ENCODE assay signal across 8 cellular contexts in genomic region chr21:15731243-15731613, GRCh38. TPM values are rescaled to one million over a fixed set of nuclear protein-coding genes. Genes with fewer than 3 reads are reported as not detected.
DNase-seq lines count a peak whose midpoint lies in the region; ATAC-seq, FAIRE-seq and TF ChIP-seq lines count a peak whose summit lies in the region.

No MANE protein-coding gene starts in this region.

- no peak for ATAC-seq in activated naive CD8-positive, alpha-beta T cell treated with anti-CD3 and anti-CD28 coated beads, Interleukin-2, amount 50 U/mL, for 24 hours
- ATAC-seq in HepG2: no peak
- ATAC-seq in activated CD4-positive, CD25-positive, alpha-beta regulatory T cell treated with anti-CD3 and anti-CD28 coated beads, Interleukin-2, amount 50 U/mL, for 24 hours: no peak

- H3K27me3 ChIP-seq in HepG2 (ENCODE audit: control insufficient read depth in 1 of 2, insufficient read depth in 2 of 2, low read length in 2 of 2): no peaks in the 10 kb centered on the region; a peak in 3 of 5 replicates

- TSS peak; percentile 53 for BruUV-seq in HepG2 (replicated peaks; lab: Mats Ljungman, UMichigan)

- H2AFZ ChIP-seq in HepG2 (ENCODE audit: low read length): no peak overlapping the region

- TF ChIP-seq EP300 in HepG2 (IDR thresholded peaks at IDR 0.05; ENCODE audit: low read depth in 2 of 2, low read length in 2 of 2): no peak
- TF ChIP-seq EP300 in HepG2 (CRISPR knock-in tag; IDR thresholded peaks at IDR 0.05; ENCODE audit: borderline replicate concordance): no peak

- CTCF ChIA-PET in HEK293 (lab: Yijun Ruan, JAX): interaction anchor here (1.0 kb wide), 1 partner anchor 96 kb away, joined by 8 read pairs; no protein-coding TSS in a partner anchor
- CTCF ChIA-PET in HepG2 (lab: Yijun Ruan, JAX; ENCODE audit: low intra/inter-chr PET ratio, low total read pairs): no interaction called here

- peak; percentile 28 for FAIRE-seq in HepG2 (lab: Jason Lieb, UNC)

- H3K9ac ChIP-seq in HepG2 (ENCODE audit: insufficient read depth, low read depth, low read length): peak overlapping the region; percentile 91

- H3K4me2 ChIP-seq in HepG2 (ENCODE audit: low read depth, low read length): peak overlapping the region; percentile 87

- WGBS in HepG2 (ENCODE audit: low lambda C conversion rate): 0% methylated on average over 4 of the region's 4 CpGs
- WGBS in urinary bladder: 15% methylated on average over 4 of the region's 4 CpGs

- H3K4me3 ChIP-seq in HEK293 (ENCODE audit: low read depth, low read length) (peak overlapping the region; percentile 82), HepG2 (replicated peaks in 1 of 3; ENCODE audit: insufficient read depth in 1 of 3, low read depth in 2 of 3, low read length in 3 of 3) (peak overlapping the region; percentile 80 to 93 (median 85)), urinary bladder (ENCODE audit: low read depth, low read length) (peak overlapping the region; percentile 97)

- H3K9me3 ChIP-seq in HEK293 (ENCODE audit: control insufficient read depth, insufficient read depth, low read depth, low read length) (no peaks in the 10 kb centered on the region), HepG2 (ENCODE audit: low read length) (no peaks in the 10 kb centered on the region)

- no peak for DNase-seq in activated naive CD8-positive, alpha-beta T cell treated with anti-CD3 and anti-CD28 coated beads, Interleukin-2, amount 50 U/mL, for 24 hours
- DNase-seq in HepG2 (ENCODE audit: low spot score) (peak; percentile 25), ecto neural progenitor cell (ENCODE audit: low spot score) (no peak), NCI-H128 (lab: John Stamatoyannopoulos, UW; ENCODE audit: unreplicated experiment) (no peak)

- POLR2A ChIA-PET in HEK293 (lab: Yijun Ruan, JAX) (interaction anchor here (0.6 kb wide), 1 partner anchor 43 kb away, joined by 4 read pairs; no protein-coding TSS in a partner anchor), HepG2 (lab: Yijun Ruan, JAX) (no interaction called here)

- peak overlapping the region; percentile 92 for H3K27ac Mint-ChIP-seq in activated naive CD8-positive, alpha-beta T cell treated with anti-CD3 and anti-CD28 coated beads, Interleukin-2, amount 50 U/mL, for 24 hours

- H4K20me1 ChIP-seq in HepG2 (ENCODE audit: insufficient read depth, low read length): peaks cover 2% of the 10 kb centered on the region; the same call in 1 of the 2 replicates

- peaks cover 19% of the 10 kb centered on the region for H3K4me1 ChIP-seq in HEK293 (ENCODE audit: control insufficient read depth, insufficient read depth, low read length)
- peaks cover 22% of the 10 kb centered on the region for H3K4me1 ChIP-seq in HepG2 (ENCODE audit: insufficient read depth, low read length)
- H3K4me1 ChIP-seq in urinary bladder (ENCODE audit: insufficient read depth): no peaks in the 10 kb centered on the region

- H3K27me3 Mint-ChIP-seq in activated naive CD8-positive, alpha-beta T cell treated with anti-CD3 and anti-CD28 coated beads, Interleukin-2, amount 50 U/mL, for 24 hours: peaks cover 2% of the 10 kb centered on the region

- TF ChIP-seq POLR2A in HepG2 (IDR thresholded peaks at IDR 0.05; ENCODE audit: insufficient read depth in 1 of 2, low read depth in 2 of 2, low read length in 2 of 2): no peak

- H3K9me3 Mint-ChIP-seq in activated naive CD8-positive, alpha-beta T cell treated with anti-CD3 and anti-CD28 coated beads, Interleukin-2, amount 50 U/mL, for 24 hours: no peaks in the 10 kb centered on the region

- H3K4me3 Mint-ChIP-seq in activated naive CD8-positive, alpha-beta T cell treated with anti-CD3 and anti-CD28 coated beads, Interleukin-2, amount 50 U/mL, for 24 hours: peak overlapping the region; percentile 94

- in situ Hi-C loops in HepG2 (cut with HindIII; ENCODE audit: extremely low pct_ligation_motif_present, low pct_unique_long_range_greater_than_20kb): no loop called here

- peak overlapping the region; percentile 90; the same call in 1 of the 2 replicates for H3K27ac ChIP-seq in 22Rv1
- 0 out of 2 replicates have a peak overlapping the region, but pooled peaks have one; percentile 98 for H3K27ac ChIP-seq in HEK293 (ENCODE audit: extremely low read depth, low read depth, low read length)
- peak overlapping the region; percentile 78 for H3K27ac ChIP-seq in HepG2 (ENCODE audit: extremely low read length, insufficient read depth, low read length)
- no peak overlapping the region for H3K27ac ChIP-seq in urinary bladder (ENCODE audit: low read depth)

- H3K36me3 ChIP-seq in HEK293 (ENCODE audit: control insufficient read depth in 2 of 2, insufficient read depth in 1 of 2, low read length in 2 of 2): no peaks in the 10 kb centered on the region
- no peaks in the 10 kb centered on the region for H3K36me3 ChIP-seq in HepG2 (replicated peaks in 1 of 2; ENCODE audit: control insufficient read depth in 1 of 2, insufficient read depth in 2 of 2, low read length in 2 of 2)
- H3K36me3 ChIP-seq in urinary bladder (ENCODE audit: insufficient read depth): no peaks in the 10 kb centered on the region

- H3K79me2 ChIP-seq in HepG2 (ENCODE audit: insufficient read depth, low read length): peaks cover 57% of the 10 kb centered on the region

- TF ChIP-seq RAD21 in HepG2 (CRISPR knock-in tag; IDR thresholded peaks at IDR 0.05): no peak

- intact Hi-C loops in HepG2 (cut with micrococcal nuclease; ENCODE audit: unreplicated experiment): no loop called here

- H3K36me3 Mint-ChIP-seq in activated naive CD8-positive, alpha-beta T cell treated with anti-CD3 and anti-CD28 coated beads, Interleukin-2, amount 50 U/mL, for 24 hours (ENCODE audit: low read depth): peaks cover 3% of the 10 kb centered on the region

- peaks cover 47% of the 10 kb centered on the region for H3K4me1 Mint-ChIP-seq in activated naive CD8-positive, alpha-beta T cell treated with anti-CD3 and anti-CD28 coated beads, Interleukin-2, amount 50 U/mL, for 24 hours

- TF ChIP-seq CTCF in 22Rv1 (IDR thresholded peaks at IDR 0.05) (no peak), HEK293 (tag by site-specific recombination; IDR thresholded peaks at IDR 0.05) (no peak), HepG2 (CRISPR knock-in tag; IDR thresholded peaks at IDR 0.05) (no peak)

TF ChIP-seq in HEK293, 187 proteins besides CTCF, POLR2A, EP300 and RAD21:
- TF ChIP-seq ZNF292 (tag by site-specific recombination; IDR thresholded peaks at IDR 0.05; ENCODE audit: borderline replicate concordance, low read depth) (no peak), SETDB1 (IDR thresholded peaks at IDR 0.05; ENCODE audit: insufficient read length, low read length) (no peak)
TF ChIP-seq in HEK293: peak in this region for 0.

TF ChIP-seq in HepG2, 621 proteins besides CTCF, POLR2A, EP300 and RAD21:
- TF ChIP-seq SAP130 (CRISPR knock-in tag; IDR thresholded peaks at IDR 0.05; ENCODE audit: low read depth): peak; percentile 43
- TF ChIP-seq, protein P1, sequence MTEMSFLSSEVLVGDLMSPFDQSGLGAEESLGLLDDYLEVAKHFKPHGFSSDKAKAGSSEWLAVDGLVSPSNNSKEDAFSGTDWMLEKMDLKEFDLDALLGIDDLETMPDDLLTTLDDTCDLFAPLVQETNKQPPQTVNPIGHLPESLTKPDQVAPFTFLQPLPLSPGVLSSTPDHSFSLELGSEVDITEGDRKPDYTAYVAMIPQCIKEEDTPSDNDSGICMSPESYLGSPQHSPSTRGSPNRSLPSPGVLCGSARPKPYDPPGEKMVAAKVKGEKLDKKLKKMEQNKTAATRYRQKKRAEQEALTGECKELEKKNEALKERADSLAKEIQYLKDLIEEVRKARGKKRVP (CRISPR knock-in tag; IDR thresholded peaks at IDR 0.05): 0 out of 4 replicates have a peak, but pooled peaks of 1 of the 2 experiments have one; percentile 12
- no peak for TF ChIP-seq TIGD3 (CRISPR knock-in tag; IDR thresholded peaks at IDR 0.05; ENCODE audit: borderline replicate concordance)
- TF ChIP-seq ZZZ3 (CRISPR knock-in tag; IDR thresholded peaks at IDR 0.05; ENCODE audit: borderline replicate concordance): no peak
- no peak for TF ChIP-seq MAFG (CRISPR knock-in tag; IDR thresholded peaks at IDR 0.05)
- TF ChIP-seq NFE2 (CRISPR knock-in tag; IDR thresholded peaks at IDR 0.05): no peak
TF ChIP-seq in HepG2: peak in this region for 2.

RNA-seq across cellular contexts. Expression of gene USP25, which starts 1.4 kb away (rescaled TPM):
- 26.3 and 34.5 TPM in 2 replicates for total RNA-seq in HepG2 (2016; rRNA removed; fragmentation: Illumina TruSeq; extraction: Trizol)
- 13.2 and 14.9 TPM in 2 replicates for total RNA-seq in HepG2 (2016; cell fraction: cytosol; rRNA removed; fragmentation: Illumina TruSeq; extraction: Trizol; ENCODE audit: low read depth)
- 26.0 and 33.3 TPM in 2 replicates for total RNA-seq in HepG2 (2016; cell fraction: insoluble cytoplasmic fraction; rRNA removed; fragmentation: Illumina TruSeq; extraction: Trizol)
- 22.1 and 27.5 TPM in 2 replicates for total RNA-seq in HepG2 (2016; cell fraction: membrane; rRNA removed; fragmentation: Illumina TruSeq; extraction: Trizol)
- total RNA-seq in HepG2 (2016; cell fraction: nucleus; rRNA removed; fragmentation: Illumina TruSeq; extraction: Trizol): 43.3 and 47.3 TPM in 2 replicates
- polyA plus RNA-seq in HepG2 (2011; rRNA removed): 9.5 and 12.4 TPM in 2 replicates
- 4.4 and 7.8 TPM in 2 replicates for polyA plus RNA-seq in HepG2 (2011; cell fraction: cytosol; rRNA removed)
- polyA plus RNA-seq in HepG2 (2011; cell fraction: nucleus; rRNA removed): 6.4 and 8.8 TPM in 2 replicates
- 18.5 and 21.8 TPM in 2 replicates for polyA plus RNA-seq in HepG2 (2012)
- 2.3 and 2.6 TPM in 2 replicates for polyA plus RNA-seq in HepG2 (2016; cell fraction: cytosol; fragmentation: Illumina TruSeq; extraction: Trizol; ENCODE audit: low read depth)
- polyA plus RNA-seq in HepG2 (2016; cell fraction: insoluble cytoplasmic fraction; fragmentation: Illumina TruSeq; extraction: Trizol; ENCODE audit: low read depth): 22.3 and 24.0 TPM in 2 replicates
- 6.8 and 8.8 TPM in 2 replicates for polyA plus RNA-seq in HepG2 (2016; cell fraction: membrane; fragmentation: Illumina TruSeq; extraction: Trizol; ENCODE audit: low read depth)
- 15.4 and 17.1 TPM in 2 replicates for polyA plus RNA-seq in HepG2 (2016; cell fraction: nucleus; fragmentation: Illumina TruSeq; extraction: Trizol; ENCODE audit: insufficient read depth, low read depth)
- 17.2 and 27.7 TPM in 2 replicates for polyA minus RNA-seq in HepG2 (2011; rRNA and poly(A)+ RNA removed; ENCODE audit: low replicate concordance)
- polyA minus RNA-seq in HepG2 (2011; cell fraction: cytosol; rRNA and poly(A)+ RNA removed): 15.7 and 25.4 TPM in 2 replicates
- polyA minus RNA-seq in HepG2 (2011; cell fraction: nucleus; rRNA and poly(A)+ RNA removed): 121 and 136 TPM in 2 replicates
- 111 TPM for total RNA-seq in urinary bladder
- 19.1 TPM for polyA plus RNA-seq in urinary bladder
